Comparison of ENCODE assay signal across 7 cellular contexts in the genomic region with DNA sequence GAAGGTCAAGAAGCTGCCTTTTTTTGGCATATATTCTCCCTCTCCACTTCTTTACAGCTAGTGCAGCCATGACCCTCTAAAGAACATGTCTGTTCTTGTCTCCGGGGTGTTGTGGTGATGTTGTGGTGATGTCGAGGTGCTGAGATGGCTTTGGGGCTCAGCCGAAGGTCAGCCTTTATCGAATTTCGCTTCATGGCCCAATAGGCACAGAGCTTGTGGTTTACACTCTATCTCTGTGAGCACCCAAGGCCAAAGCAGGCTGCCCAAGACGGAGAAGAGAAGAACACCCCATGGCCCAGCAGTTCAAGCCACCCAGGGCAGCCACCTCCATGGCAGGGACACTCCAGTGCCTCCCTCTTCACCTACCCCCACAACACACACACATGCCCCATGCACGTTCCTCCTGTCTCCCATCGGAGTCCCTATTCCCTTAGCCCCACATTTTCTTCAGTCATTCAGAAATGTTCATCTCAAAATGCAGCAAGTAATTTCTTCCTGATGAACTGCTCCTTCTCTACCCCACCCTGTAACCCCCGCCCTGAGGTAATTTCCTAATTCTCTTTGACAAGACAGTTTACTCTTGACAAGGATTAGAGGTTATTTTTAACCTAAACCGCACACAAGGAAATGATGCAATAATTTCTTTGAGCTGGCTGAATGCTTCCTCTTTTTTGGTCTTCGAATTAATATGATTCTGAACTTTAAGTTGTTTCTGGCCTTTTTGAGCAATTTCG. TPM values are rescaled to one million over a fixed set of nuclear protein-coding genes. Genes with fewer than 3 reads are reported as not detected.
DNase-seq lines count a peak whose midpoint lies in the region; ATAC-seq and TF ChIP-seq lines count a peak whose summit lies in the region.

No MANE protein-coding gene starts in this region.

- DNase-seq in HT1080 (ENCODE audit: low read depth) (peak; percentile 18), middle frontal gyrus (ENCODE audit: extremely low spot score, low spot score) (no peak), nephron progenitor cell (no peak)
- DNase-seq in activated naive CD8-positive, alpha-beta T cell treated with anti-CD3 and anti-CD28 coated beads, Interleukin-2, amount 10 ng/mL, durations not matched to agents 7 days and 5 days: no peak

- H3K9me3 Mint-ChIP-seq in activated naive CD8-positive, alpha-beta T cell treated with anti-CD3 and anti-CD28 coated beads, Interleukin-2, amount 10 ng/mL, durations not matched to agents 7 days and 5 days: peaks cover 7% of the 10 kb centered on the region
- no peaks in the 10 kb centered on the region for H3K9me3 Mint-ChIP-seq in stimulated activated memory B cell treated with anti-CD40 and anti-IgM and Interleukin-4, amounts not matched to agents 10 μg/mL and 1 μg/mL and 100 μg/mL, for 72 hours
- H3K9me3 Mint-ChIP-seq in nephron progenitor cell: no peaks in the 10 kb centered on the region

- TF ChIP-seq POLR2A in GM18505 (IDR thresholded peaks at IDR 0.05; ENCODE audit: borderline replicate concordance, extremely low read depth, insufficient read depth, insufficient read length): peak; percentile 63

- POLR2A ChIA-PET in activated naive CD8-positive, alpha-beta T cell treated with anti-CD3 and anti-CD28 coated beads, Interleukin-2, amount 10 ng/mL, durations not matched to agents 7 days and 5 days (lab: Charles Lee): interaction anchor here (1.0 kb wide), 1 partner anchor 43 kb away, joined by 3 read pairs; no protein-coding TSS in a partner anchor

- ATAC-seq in GM18505 (IDR thresholded peaks at IDR 0.05; ENCODE audit: unreplicated experiment): peak; percentile 70
- ATAC-seq in GM21529 (IDR thresholded peaks at IDR 0.05; ENCODE audit: unreplicated experiment): peak; percentile 76
- ATAC-seq in activated naive CD8-positive, alpha-beta T cell treated with anti-CD3 and anti-CD28 coated beads, Interleukin-2, amount 10 ng/mL, durations not matched to agents 7 days and 5 days (ENCODE audit: low read depth): peak; percentile 84
- peak; percentile 87 for ATAC-seq in stimulated activated memory B cell treated with anti-CD40 and anti-IgM and Interleukin-4, amounts not matched to agents 10 μg/mL and 1 μg/mL and 100 μg/mL, for 72 hours

- peak overlapping the region; percentile 89 for H3K27ac Mint-ChIP-seq in activated naive CD8-positive, alpha-beta T cell treated with anti-CD3 and anti-CD28 coated beads, Interleukin-2, amount 10 ng/mL, durations not matched to agents 7 days and 5 days
- H3K27ac Mint-ChIP-seq in stimulated activated memory B cell treated with anti-CD40 and anti-IgM and Interleukin-4, amounts not matched to agents 10 μg/mL and 1 μg/mL and 100 μg/mL, for 72 hours: peak overlapping the region; percentile 87
- H3K27ac Mint-ChIP-seq in nephron progenitor cell: no peak overlapping the region

- H3K4me3 Mint-ChIP-seq in activated naive CD8-positive, alpha-beta T cell treated with anti-CD3 and anti-CD28 coated beads, Interleukin-2, amount 10 ng/mL, durations not matched to agents 7 days and 5 days: peak overlapping the region; percentile 74
- H3K4me3 Mint-ChIP-seq in stimulated activated memory B cell treated with anti-CD40 and anti-IgM and Interleukin-4, amounts not matched to agents 10 μg/mL and 1 μg/mL and 100 μg/mL, for 72 hours: peak overlapping the region; percentile 70
- no peak overlapping the region for H3K4me3 Mint-ChIP-seq in nephron progenitor cell

- peaks cover 8% of the 10 kb centered on the region for H3K36me3 Mint-ChIP-seq in activated naive CD8-positive, alpha-beta T cell treated with anti-CD3 and anti-CD28 coated beads, Interleukin-2, amount 10 ng/mL, durations not matched to agents 7 days and 5 days
- no peaks in the 10 kb centered on the region for H3K36me3 Mint-ChIP-seq in stimulated activated memory B cell treated with anti-CD40 and anti-IgM and Interleukin-4, amounts not matched to agents 10 μg/mL and 1 μg/mL and 100 μg/mL, for 72 hours
- H3K36me3 Mint-ChIP-seq in nephron progenitor cell (ENCODE audit: low read depth): no peaks in the 10 kb centered on the region

- no peak for TF ChIP-seq CTCF in nephron progenitor cell (IDR thresholded peaks at IDR 0.05)

- peaks cover 52% of the 10 kb centered on the region for H3K27me3 Mint-ChIP-seq in activated naive CD8-positive, alpha-beta T cell treated with anti-CD3 and anti-CD28 coated beads, Interleukin-2, amount 10 ng/mL, durations not matched to agents 7 days and 5 days
- no peaks in the 10 kb centered on the region for H3K27me3 Mint-ChIP-seq in stimulated activated memory B cell treated with anti-CD40 and anti-IgM and Interleukin-4, amounts not matched to agents 10 μg/mL and 1 μg/mL and 100 μg/mL, for 72 hours
- peaks cover 26% of the 10 kb centered on the region for H3K27me3 Mint-ChIP-seq in nephron progenitor cell (ENCODE audit: low read depth, poor library complexity)

- peaks cover 29% of the 10 kb centered on the region for H3K4me1 Mint-ChIP-seq in activated naive CD8-positive, alpha-beta T cell treated with anti-CD3 and anti-CD28 coated beads, Interleukin-2, amount 10 ng/mL, durations not matched to agents 7 days and 5 days
- H3K4me1 Mint-ChIP-seq in stimulated activated memory B cell treated with anti-CD40 and anti-IgM and Interleukin-4, amounts not matched to agents 10 μg/mL and 1 μg/mL and 100 μg/mL, for 72 hours: peaks cover 56% of the 10 kb centered on the region
- peaks cover 53% of the 10 kb centered on the region for H3K4me1 Mint-ChIP-seq in nephron progenitor cell

RNA-seq across cellular contexts. Expression of gene ADRB1, which starts 18.6 kb away (rescaled TPM):
- 0.06 and 0.07 TPM in 2 replicates for total RNA-seq in HT1080 (2014; rRNA removed; shearing (Covaris generic))
- 0.09 TPM in 1 of 2 replicates, not detected in the other for polyA plus RNA-seq in HT1080 (2015; cell fraction: cytosol; rRNA removed)
- polyA plus RNA-seq in HT1080 (2015; cell fraction: nucleus; rRNA removed): not detected in 2 replicates
- total RNA-seq in activated naive CD8-positive, alpha-beta T cell treated with anti-CD3 and anti-CD28 coated beads, Interleukin-2, amount 10 ng/mL, durations not matched to agents 7 days and 5 days: 1 to 10 TPM in 1 of 2 experiments, under 1 TPM in 1; 0.91 to 1.0 TPM
